27 cellular contexts compared by ENCODE assay signal in genomic region chr2:125543968-125544514, GRCh38.
"Had no signal": no experiment of that assay in that cellular context is flagged by ENCODE, and none has a peak within 500 bp of the region (broad histone marks: within the 10 kb centered on the region; RNA-seq: fewer than 3 reads in every experiment).

No MANE protein-coding gene starts in this region.

- H3K4me3 Mint-ChIP-seq: activated CD4-positive, alpha-beta memory T cell treated with anti-CD3 and anti-CD28 coated beads for 36 hours; activated CD4-positive, alpha-beta T cell treated with anti-CD3 and anti-CD28 coated beads, Interleukin-2, amount 10 ng/mL, durations not matched to agents 24 days and 14 days; activated T-helper 1 cell treated with anti-CD3 and anti-CD28 coated beads, Interleukin-12 subunit alpha, Interleukin-12 subunit beta, Interleukin-2, Interleukin-4 antibody, amounts not matched to agents 30 ng/mL and 10 ng/mL and 1 ng/mL, durations not matched to agents 14 hours and 24 hours and 36 hours; dendritic cell treated with granulocyte-macrophage colony-stimulating factor and Interleukin-4, amounts not matched to agents 40 ng/mL and 50 ng/mL, for 4 days; endodermal cell; natural killer cell treated with Interleukin-12 subunit alpha and Interleukin-12 subunit beta and Interleukin-15 and Interleukin-18, amount 100 ng/mL, for 72 hours; T-helper 17 cell had no signal

- H3K4me1 ChIP-seq: esophagus muscularis mucosa, foreskin keratinocyte, heart left ventricle, left lung, lower lobe of right lung, testis, transverse colon had no signal

- H3K36me3 Mint-ChIP-seq: activated CD4-positive, alpha-beta memory T cell treated with anti-CD3 and anti-CD28 coated beads for 36 hours had no signal

- DNase-seq: activated CD4-positive, alpha-beta memory T cell treated with anti-CD3 and anti-CD28 coated beads for 36 hours; activated CD4-positive, alpha-beta T cell treated with anti-CD3 and anti-CD28 coated beads, Interleukin-2, amount 10 ng/mL, durations not matched to agents 24 days and 14 days; activated CD4-positive, CD25-positive, alpha-beta regulatory T cell treated with anti-CD3 and anti-CD28 coated beads, Interleukin-2, amount 50 U/mL, for 72 hours; activated CD8-positive, alpha-beta memory T cell treated with anti-CD3 and anti-CD28 coated beads, Interleukin-2, amount 50 U/mL, for 4 hours; activated gamma-delta T cell treated with Interleukin-2 at 50 U/mL for 16 hours; activated naive CD4-positive, alpha-beta T cell treated with anti-CD3 and anti-CD28 coated beads, Interleukin-2, amount 50 U/mL, for 16 hours; activated T-cell treated with anti-CD3 and anti-CD28 coated beads, Interleukin-2, amount 50 U/mL, for 1 hour; amniotic stem cell; central memory CD4-positive, alpha-beta T cell; endodermal cell; foreskin keratinocyte; heart left ventricle; left lung; lower lobe of right lung; mesendoderm; posterior cingulate gyrus; right cardiac atrium; stimulated activated CD4-positive, alpha-beta T cell treated with anti-CD3 and anti-CD28 coated beads, Interleukin-2, amount 100 ng/mL, for 48 hours; stimulated activated naive CD4-positive, alpha-beta T cell treated with Interleukin-2 at 50 U/mL for 16 hours; T-helper 17 cell; T1000; testis; transverse colon had no signal

- H3K27me3 ChIP-seq: esophagus muscularis mucosa, foreskin keratinocyte, heart left ventricle, left lung, testis, transverse colon had no signal

- H3K27me3 Mint-ChIP-seq: activated CD4-positive, alpha-beta memory T cell treated with anti-CD3 and anti-CD28 coated beads for 36 hours; activated CD4-positive, alpha-beta T cell treated with anti-CD3 and anti-CD28 coated beads, Interleukin-2, amount 10 ng/mL, durations not matched to agents 24 days and 14 days; dendritic cell treated with granulocyte-macrophage colony-stimulating factor and Interleukin-4, amounts not matched to agents 40 ng/mL and 50 ng/mL, for 4 days; natural killer cell treated with Interleukin-12 subunit alpha and Interleukin-12 subunit beta and Interleukin-15 and Interleukin-18, amount 100 ng/mL, for 72 hours; T-helper 17 cell had no signal

- H3K27ac ChIP-seq: esophagus muscularis mucosa, foreskin keratinocyte, heart left ventricle, left lung, lower lobe of right lung, testis, transverse colon had no signal

- H3K4me3 ChIP-seq: esophagus muscularis mucosa, heart left ventricle, left lung, lower lobe of right lung, testis, transverse colon had no signal

- H3K4me1 Mint-ChIP-seq: activated CD4-positive, alpha-beta T cell treated with anti-CD3 and anti-CD28 coated beads, Interleukin-2, amount 10 ng/mL, durations not matched to agents 24 days and 14 days; endodermal cell; T-helper 17 cell had no signal

- H3K27ac Mint-ChIP-seq: activated CD4-positive, alpha-beta memory T cell treated with anti-CD3 and anti-CD28 coated beads for 36 hours; activated CD4-positive, alpha-beta T cell treated with anti-CD3 and anti-CD28 coated beads, Interleukin-2, amount 10 ng/mL, durations not matched to agents 24 days and 14 days; activated T-helper 1 cell treated with anti-CD3 and anti-CD28 coated beads, Interleukin-12 subunit alpha, Interleukin-12 subunit beta, Interleukin-2, Interleukin-4 antibody, amounts not matched to agents 30 ng/mL and 10 ng/mL and 1 ng/mL, durations not matched to agents 14 hours and 24 hours and 36 hours; dendritic cell treated with granulocyte-macrophage colony-stimulating factor and Interleukin-4, amounts not matched to agents 40 ng/mL and 50 ng/mL, for 4 days; endodermal cell; natural killer cell treated with Interleukin-12 subunit alpha and Interleukin-12 subunit beta and Interleukin-15 and Interleukin-18, amount 100 ng/mL, for 72 hours; T-helper 17 cell had no signal

- H3K36me3 ChIP-seq: esophagus muscularis mucosa, heart left ventricle, left lung, lower lobe of right lung, transverse colon had no signal

- H3K9me3 ChIP-seq: esophagus muscularis mucosa, lower lobe of right lung, testis, transverse colon had no signal
